Comparison of ENCODE assay signal across 21 cellular contexts in genomic region chr6:165106261-165106660, GRCh38.
"Had no signal": no experiment of that assay in that cellular context is flagged by ENCODE, and none has a peak within 500 bp of the region (broad histone marks: within the 10 kb centered on the region; RNA-seq: fewer than 3 reads in every experiment).

No MANE protein-coding gene starts in this region.

- H3K9me3 ChIP-seq: colonic mucosa, left ventricle myocardium inferior, lower lobe of right lung, neutrophil, ovary, right atrium auricular region, sigmoid colon, suprapubic skin, thyroid gland had no signal

- DNase-seq: colonic mucosa; dermis blood vessel endothelial cell; glutamatergic neuron; immature natural killer cell; kidney; left cardiac atrium; left ventricle myocardium inferior; lower lobe of right lung; mesenchymal stem cell; naive thymus-derived CD8-positive, alpha-beta T cell; ovary; sigmoid colon; small intestine; stimulated activated CD4-positive, alpha-beta T cell treated with anti-CD3 and anti-CD28 coated beads, Interleukin-4, amount 100 ng/mL, for 1 hour; stimulated activated CD8-positive, alpha-beta memory T cell treated with anti-CD3 and anti-CD28 coated beads, Interleukin-4, amount 100 ng/mL, for 48 hours; stimulated activated naive CD8-positive, alpha-beta T cell treated with anti-CD3 and anti-CD28 coated beads, Interleukin-15, Interleukin-2, amounts not matched to agents 100 U/mL and 50 U/mL, for 24 hours; thyroid gland had no signal

- ATAC-seq: gastroesophageal sphincter; left cardiac atrium; lower lobe of right lung; naive thymus-derived CD8-positive, alpha-beta T cell; stimulated activated naive CD8-positive, alpha-beta T cell treated with anti-CD3 and anti-CD28 coated beads, Interleukin-15, Interleukin-2, amounts not matched to agents 100 U/mL and 50 U/mL, for 24 hours had no signal

- H3K4me1 ChIP-seq: colonic mucosa, gastroesophageal sphincter, left ventricle myocardium inferior, lower lobe of right lung, right atrium auricular region, sigmoid colon, suprapubic skin, thyroid gland had no signal

- H3K27me3 ChIP-seq: colonic mucosa, gastroesophageal sphincter, neutrophil, ovary, right atrium auricular region, sigmoid colon, suprapubic skin, thyroid gland had no signal

- H3K27ac ChIP-seq: colonic mucosa, gastroesophageal sphincter, left ventricle myocardium inferior, lower lobe of right lung, neutrophil, ovary, right atrium auricular region, sigmoid colon, suprapubic skin, thyroid gland had no signal

- H3K4me3 ChIP-seq: colonic mucosa, gastroesophageal sphincter, left ventricle myocardium inferior, lower lobe of right lung, ovary, right atrium auricular region, sigmoid colon, suprapubic skin, thyroid gland had no signal

- H3K36me3 ChIP-seq: colonic mucosa, gastroesophageal sphincter, left ventricle myocardium inferior, lower lobe of right lung, neutrophil, ovary, right atrium auricular region, sigmoid colon, suprapubic skin, thyroid gland had no signal
